In genomic region chr3:106299300-106300098, GRCh38 we compare ENCODE assay signal across 8 cellular contexts.
DNase-seq lines count a peak whose midpoint lies in the region; ATAC-seq and TF ChIP-seq lines count a peak whose summit lies in the region.

No MANE protein-coding gene starts in this region.

- peak overlapping the region; percentile 37 for H3K4me3 Mint-ChIP-seq in activated T-helper 17 cell treated with anti-CD3 and anti-CD28 coated beads, Interleukin-2, amount 50 U/mL, for 72 hours

- H3K9me3 Mint-ChIP-seq in activated T-helper 17 cell treated with anti-CD3 and anti-CD28 coated beads, Interleukin-2, amount 50 U/mL, for 72 hours: no peaks in the 10 kb centered on the region

- DNase-seq in BE2C: peak; percentile 8
- DNase-seq in SW480 (ENCODE audit: low spot score): no peak
- DNase-seq in NCI-H226: no peak
- no peak for DNase-seq in DMS114 treated with DMSO at 0.1 percent for 48 hours (lab: John Stamatoyannopoulos, UW; ENCODE audit: unreplicated experiment)
- no peak for DNase-seq in NCI-H187 (lab: John Stamatoyannopoulos, UW)

- H3K4me1 ChIP-seq in BE2C: peaks cover 9% of the 10 kb centered on the region

- no peak overlapping the region for H3K4me3 ChIP-seq in BE2C (ENCODE audit: low read depth, low read length)

- H3K27me3 Mint-ChIP-seq in activated T-helper 17 cell treated with anti-CD3 and anti-CD28 coated beads, Interleukin-2, amount 50 U/mL, for 72 hours: no peaks in the 10 kb centered on the region

- no peaks in the 10 kb centered on the region for H3K9me3 ChIP-seq in BE2C

- no peaks in the 10 kb centered on the region for H3K27me3 ChIP-seq in BE2C

- H3K36me3 ChIP-seq in BE2C: no peaks in the 10 kb centered on the region

- peak overlapping the region; percentile 36 for H3K27ac Mint-ChIP-seq in activated T-helper 17 cell treated with anti-CD3 and anti-CD28 coated beads, Interleukin-2, amount 50 U/mL, for 72 hours

- no peaks in the 10 kb centered on the region for H3K36me3 Mint-ChIP-seq in activated T-helper 17 cell treated with anti-CD3 and anti-CD28 coated beads, Interleukin-2, amount 50 U/mL, for 72 hours (ENCODE audit: low read depth)

- no peak for TF ChIP-seq CTCF in BE2C (IDR thresholded peaks at IDR 0.05; ENCODE audit: low read depth, low read length)

- peak; percentile 53 for ATAC-seq in GM19023 (IDR thresholded peaks at IDR 0.05; ENCODE audit: unreplicated experiment)
- ATAC-seq in HG03060 (IDR thresholded peaks at IDR 0.05; ENCODE audit: low read depth, unreplicated experiment): peak; percentile 63
- peak; percentile 80 for ATAC-seq in activated T-helper 17 cell treated with anti-CD3 and anti-CD28 coated beads, Interleukin-2, amount 50 U/mL, for 72 hours (replicated peaks)

- H3K4me1 Mint-ChIP-seq in activated T-helper 17 cell treated with anti-CD3 and anti-CD28 coated beads, Interleukin-2, amount 50 U/mL, for 72 hours: peaks cover 22% of the 10 kb centered on the region
